1 cellular context compared by ENCODE assay signal in the genomic region with DNA sequence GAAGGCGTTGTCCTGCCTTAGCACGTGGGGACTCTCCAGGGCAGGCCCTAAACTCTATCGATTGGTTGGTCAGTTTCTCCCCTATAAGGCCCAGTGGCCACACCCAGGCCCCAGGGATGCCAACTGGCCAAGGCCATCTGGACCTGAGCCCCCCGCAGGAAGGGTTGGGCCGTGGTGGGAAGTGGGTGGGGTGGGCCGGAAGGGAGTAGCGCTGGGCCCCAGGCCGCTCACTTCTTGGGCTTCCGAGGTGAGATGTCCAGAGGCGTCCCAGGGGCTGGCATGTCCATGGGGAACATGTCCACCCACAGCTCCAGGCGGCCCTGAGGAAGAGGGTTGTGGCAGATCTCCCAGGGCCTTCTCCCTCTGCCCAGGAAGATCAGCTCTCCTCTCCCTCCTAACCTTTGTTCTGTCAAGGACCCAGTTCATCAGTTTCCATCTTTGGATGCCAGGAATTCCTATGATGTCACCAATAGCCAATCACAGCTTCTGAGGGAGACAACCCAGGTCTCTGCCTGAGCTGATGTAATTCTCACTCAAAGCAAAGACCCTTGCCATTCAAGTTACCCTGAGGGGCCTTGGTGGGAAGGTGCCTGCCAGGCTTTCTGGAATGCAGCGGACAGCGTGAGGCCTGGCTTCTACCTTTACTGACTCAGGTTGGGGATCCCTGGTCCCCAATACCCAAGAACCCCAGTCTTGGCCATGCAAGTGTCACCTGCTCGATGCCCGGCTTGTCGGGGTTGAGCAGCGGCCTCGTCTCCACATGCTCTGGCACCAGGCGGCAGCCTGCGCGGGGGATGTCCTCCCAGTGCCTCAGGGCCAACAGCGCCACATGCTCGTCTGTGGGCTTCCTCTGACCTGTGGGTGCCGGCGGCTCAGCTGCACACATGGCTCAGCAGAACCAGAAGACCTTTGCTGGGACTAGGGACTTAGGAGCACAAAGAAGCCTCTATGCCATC.
TF ChIP-seq lines count a peak whose summit lies in the region.

No MANE protein-coding gene starts in this region.

TF ChIP-seq in IMR-90, 13 proteins besides CTCF, POLR2A, EP300 and RAD21 (continued from another document):
- TF ChIP-seq, protein P1, sequence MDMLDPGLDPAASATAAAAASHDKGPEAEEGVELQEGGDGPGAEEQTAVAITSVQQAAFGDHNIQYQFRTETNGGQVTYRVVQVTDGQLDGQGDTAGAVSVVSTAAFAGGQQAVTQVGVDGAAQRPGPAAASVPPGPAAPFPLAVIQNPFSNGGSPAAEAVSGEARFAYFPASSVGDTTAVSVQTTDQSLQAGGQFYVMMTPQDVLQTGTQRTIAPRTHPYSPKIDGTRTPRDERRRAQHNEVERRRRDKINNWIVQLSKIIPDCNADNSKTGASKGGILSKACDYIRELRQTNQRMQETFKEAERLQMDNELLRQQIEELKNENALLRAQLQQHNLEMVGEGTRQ (IDR thresholded peaks at IDR 0.05; ENCODE audit: low read depth, low read length) = no peak
